Comparison of ENCODE assay signal across 15 cellular contexts in the genomic region with DNA sequence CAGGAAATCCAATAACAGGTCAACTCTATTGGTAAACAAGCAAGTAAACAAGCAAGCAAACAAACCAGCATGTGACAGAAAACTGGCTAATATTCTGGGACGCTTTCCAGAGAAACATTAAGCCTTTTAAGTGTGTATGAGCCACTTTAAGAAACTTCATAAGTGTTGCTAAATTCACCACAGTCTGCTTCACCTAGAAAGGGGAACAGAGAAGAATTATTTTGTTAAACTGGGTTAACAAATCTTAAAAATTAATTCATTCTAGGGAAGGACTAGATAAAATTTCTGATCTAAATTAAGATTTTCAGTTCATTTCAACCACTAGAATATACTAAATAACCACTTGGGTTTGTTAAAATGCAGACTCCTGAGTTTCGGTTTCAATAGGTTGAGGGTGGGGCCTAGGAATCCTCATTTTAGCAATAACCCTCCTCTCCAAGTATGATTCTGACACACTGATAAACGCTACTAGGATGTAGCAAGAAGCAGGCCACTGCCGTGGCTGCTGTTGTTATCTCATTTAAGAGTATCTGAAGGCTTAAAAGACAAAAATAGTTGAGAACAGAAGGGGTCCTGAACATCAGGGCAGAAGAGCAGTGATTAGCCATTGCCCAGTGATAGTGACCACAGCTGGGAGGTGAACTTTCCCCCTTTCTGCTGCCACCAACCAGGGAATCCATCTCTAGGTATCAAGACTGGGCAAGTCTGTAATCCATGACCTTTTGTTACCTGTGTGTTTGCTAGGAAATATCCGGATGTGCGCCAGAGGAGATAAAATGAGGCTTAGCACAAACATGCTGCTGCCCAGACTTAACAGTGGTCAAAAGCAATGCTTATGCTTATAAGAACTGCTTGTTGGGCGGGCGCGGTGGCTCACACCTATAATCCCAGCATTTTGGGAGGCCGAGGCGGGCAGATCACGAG. TPM values are rescaled to one million over a fixed set of nuclear protein-coding genes. Genes with fewer than 3 reads are reported as not detected.
DNase-seq lines count a peak whose midpoint lies in the region; ATAC-seq, FAIRE-seq and TF ChIP-seq lines count a peak whose summit lies in the region.
"Had no signal": no experiment of that assay in that cellular context is flagged by ENCODE, and none has a peak within 500 bp of the region (broad histone marks: within the 10 kb centered on the region; RNA-seq: fewer than 3 reads in every experiment).

No MANE protein-coding gene starts in this region.

- H3K9me2 ChIP-seq in DOHH2 (replicated peaks; ENCODE audit: control insufficient read depth, low read length) = no peaks in the 10 kb centered on the region

- ATAC-seq in HG03460 (IDR thresholded peaks at IDR 0.05; ENCODE audit: unreplicated experiment) = no peak
- no peak for ATAC-seq in GM18861 (IDR thresholded peaks at IDR 0.05; ENCODE audit: unreplicated experiment)
- no peak for ATAC-seq in GM18498 (IDR thresholded peaks at IDR 0.05; ENCODE audit: unreplicated experiment)
- ATAC-seq: T-cell had no signal

- H3F3A ChIP-seq in DOHH2 (ENCODE audit: control insufficient read depth, insufficient read depth) = peaks cover 14% of the 10 kb centered on the region

- TF ChIP-seq CTCF in C4-2B (conservative IDR thresholded peaks at IDR 0.05) = no peak
- no peak for TF ChIP-seq CTCF in DOHH2 (IDR thresholded peaks at IDR 0.05; ENCODE audit: low read depth, low read length, poor library complexity, severe bottlenecking)
- TF ChIP-seq CTCF in bronchial epithelial cell (IDR thresholded peaks at IDR 0.05; ENCODE audit: insufficient read depth, low read length, severe bottlenecking) = no peak

- H4K20me1 ChIP-seq in DOHH2 (ENCODE audit: control insufficient read depth, insufficient read depth, low read depth, low read length) = no peaks in the 10 kb centered on the region

- peaks cover 59% of the 10 kb centered on the region for H3K4me1 ChIP-seq in DOHH2 (ENCODE audit: control insufficient read depth, low read length)

- DNase-seq in NCI-H1105 treated with DMSO at 0.1 percent for 48 hours (lab: John Stamatoyannopoulos, UW) (peak; percentile 51), bronchial epithelial cell (ENCODE audit: low read depth) (peak; percentile 46), islet precursor cell (no peak)
- DNase-seq: activated CD4-positive, alpha-beta T cell treated with anti-CD3 and anti-CD28 coated beads for 48 hours; amygdala; dermis blood vessel endothelial cell; NCI-H146; T-cell had no signal

- FAIRE-seq in bronchial epithelial cell (lab: Jason Lieb, UNC) = no peak

- no peaks in the 10 kb centered on the region for H3K27me3 ChIP-seq in DOHH2 (ENCODE audit: control insufficient read depth, low read length)
- H3K27me3 ChIP-seq in bronchial epithelial cell (ENCODE audit: control insufficient read depth, insufficient read depth, low read length) = no peaks in the 10 kb centered on the region
- H3K27me3 ChIP-seq: BLaER1 treated with 17β-estradiol and CSF1 and Interleukin-3, amounts not matched to agents 10 nM and 100 nM had no signal

- H3K27ac ChIP-seq in C4-2B (peak overlapping the region; percentile 65), DOHH2 (ENCODE audit: low read depth, low read length) (no peak overlapping the region)

- H3K4me3 ChIP-seq in DOHH2 (ENCODE audit: low read length) = no peak overlapping the region
- no peak overlapping the region for H3K4me3 ChIP-seq in bronchial epithelial cell (ENCODE audit: low read depth, low read length)
- H3K4me3 ChIP-seq: BLaER1 treated with 17β-estradiol and CSF1 and Interleukin-3, amounts not matched to agents 10 nM and 100 nM had no signal

- H3K79me2 ChIP-seq in DOHH2 (ENCODE audit: control insufficient read depth, low read length) = no peaks in the 10 kb centered on the region

- H3K36me3 ChIP-seq in DOHH2 (ENCODE audit: control insufficient read depth, low read length) (peaks cover 50% of the 10 kb centered on the region), bronchial epithelial cell (ENCODE audit: control insufficient read depth, insufficient read depth, low read length) (no peaks in the 10 kb centered on the region)

- H3K4me2 ChIP-seq in DOHH2 (ENCODE audit: low read length) = peak overlapping the region; percentile 44

- H3K9me3 ChIP-seq in DOHH2 (ENCODE audit: control insufficient read depth, insufficient read depth, low read length) = no peaks in the 10 kb centered on the region
- H3K9me3 ChIP-seq: BLaER1 treated with 17β-estradiol and CSF1 and Interleukin-3, amounts not matched to agents 10 nM and 100 nM had no signal

RNA-seq across cellular contexts. Expression of a gene that starts 11.2 kb away (rescaled TPM):
- 62.2 and 78.2 TPM in 2 replicates for total RNA-seq in bronchial epithelial cell

RNA-seq across cellular contexts. Expression of a gene that starts 24.0 kb away (rescaled TPM):
- total RNA-seq in bronchial epithelial cell = not detected in 2 replicates
- total RNA-seq: dermis blood vessel endothelial cell, renal cortical epithelial cell had no signal
